Comparison of ENCODE assay signal across 9 cellular contexts in the genomic region with DNA sequence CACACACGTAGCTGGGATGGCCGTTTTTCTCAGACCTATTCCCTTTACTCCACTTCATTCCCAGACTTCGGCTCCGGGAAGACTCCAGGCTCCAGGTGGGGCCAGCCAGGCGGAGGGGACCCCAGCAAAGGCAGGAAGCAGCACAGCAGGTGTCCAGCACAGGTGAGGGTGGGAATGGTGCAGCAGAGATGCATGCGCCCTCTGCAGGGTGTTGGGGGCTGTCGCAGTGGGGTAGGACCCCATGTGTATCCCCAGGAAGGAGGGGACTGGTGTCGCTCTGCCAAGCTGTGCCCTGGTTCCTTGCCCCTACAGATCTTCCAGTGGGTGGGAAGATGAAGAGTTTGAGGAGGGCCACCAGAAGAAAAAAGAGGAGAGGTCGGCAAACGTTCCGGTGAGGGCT. TPM values are rescaled to one million over a fixed set of nuclear protein-coding genes. Genes with fewer than 3 reads are reported as not detected.
DNase-seq lines count a peak whose midpoint lies in the region; ATAC-seq, FAIRE-seq and TF ChIP-seq lines count a peak whose summit lies in the region.
"Had no signal": no experiment of that assay in that cellular context is flagged by ENCODE, and none has a peak within 500 bp of the region (broad histone marks: within the 10 kb centered on the region; RNA-seq: fewer than 3 reads in every experiment).

No MANE protein-coding gene starts in this region.

- no peaks in the 10 kb centered on the region; the same call in 1 of the 2 replicates for H3K27me3 ChIP-seq in H7 (ENCODE audit: control insufficient read depth, insufficient read depth, low read length)
- H3K27me3 ChIP-seq in OCI-LY3 (ENCODE audit: low read depth, low read length): no peaks in the 10 kb centered on the region
- no peaks in the 10 kb centered on the region for H3K27me3 ChIP-seq in body of pancreas
- H3K27me3 ChIP-seq: spleen had no signal

- no peak overlapping the region for H3K9ac ChIP-seq in OCI-LY3 (ENCODE audit: low read length)

- DNase-seq in D721Med (ENCODE audit: insufficient read length, low spot score) (no peak), H7 (peak; percentile 88), iPS-NIHi11 (ENCODE audit: low spot score) (peak; percentile 75), body of pancreas (no peak), NOMO-1 treated with dmso at 0.1 percent for 144 hours (lab: John Stamatoyannopoulos, UW; ENCODE audit: unreplicated experiment) (no peak)
- DNase-seq in stimulated activated CD4-positive, alpha-beta T cell treated with anti-CD3 and anti-CD28 coated beads, Interleukin-1b, Interleukin-23, amount 100 ng/mL, for 48 hours: no peak
- DNase-seq: spleen had no signal

- 22 to 43% methylated on average over 11 of the region's 11 CpGs for WGBS in body of pancreas, 2 donors

- H3K9me3 ChIP-seq in OCI-LY3 (ENCODE audit: insufficient read depth, low read length): no peaks in the 10 kb centered on the region
- H3K9me3 ChIP-seq in body of pancreas: no peaks in the 10 kb centered on the region
- H3K9me3 ChIP-seq: spleen had no signal

- no peak overlapping the region for H3K27ac ChIP-seq in OCI-LY3 (ENCODE audit: low read length)
- H3K27ac ChIP-seq in body of pancreas: no peak overlapping the region
- H3K27ac ChIP-seq: spleen had no signal

- intact Hi-C loops in body of pancreas (cut with DNase I): loop anchor here (10.0 kb wide), 1 partner anchor 130 kb away; no protein-coding TSS in a partner anchor

- H3K4me3 ChIP-seq in H7 (ENCODE audit: insufficient read depth, low read depth, low read length): peak overlapping the region; percentile 3; the same call in 1 of the 2 replicates
- H3K4me3 ChIP-seq in OCI-LY3 (ENCODE audit: low read length): no peak overlapping the region
- no peak overlapping the region for H3K4me3 ChIP-seq in body of pancreas
- H3K4me3 ChIP-seq: spleen had no signal

- H4K20me1 ChIP-seq in OCI-LY3 (ENCODE audit: insufficient read depth, low read length): no peaks in the 10 kb centered on the region

- H3K4me2 ChIP-seq in OCI-LY3 (ENCODE audit: low read length): peak overlapping the region; percentile 11; the same call in 1 of the 2 replicates

- FAIRE-seq in D721Med (lab: Jason Lieb, UNC): no peak

- no peaks in the 10 kb centered on the region for H3K36me3 ChIP-seq in H7 (replicated peaks; ENCODE audit: control insufficient read depth, insufficient read depth, low read length)
- no peaks in the 10 kb centered on the region for H3K36me3 ChIP-seq in OCI-LY3 (replicated peaks; ENCODE audit: low read depth, low read length)
- H3K36me3 ChIP-seq in body of pancreas (replicated peaks in 1 of 2; ENCODE audit: insufficient read depth in 1 of 2, low read depth in 2 of 2): no peaks in the 10 kb centered on the region
- H3K36me3 ChIP-seq: spleen had no signal

- no peak overlapping the region for H2AFZ ChIP-seq in OCI-LY3 (ENCODE audit: low read depth, low read length)

- ATAC-seq in HG03521 (IDR thresholded peaks at IDR 0.05; ENCODE audit: unreplicated experiment): no peak
- no peak for ATAC-seq in body of pancreas

- H3K4me1 ChIP-seq in OCI-LY3 (ENCODE audit: low read length): peaks cover 7% of the 10 kb centered on the region; the same call in 1 of the 2 replicates
- no peaks in the 10 kb centered on the region for H3K4me1 ChIP-seq in body of pancreas

- TF ChIP-seq CTCF in D721Med (IDR thresholded peaks at IDR 0.05; ENCODE audit: insufficient read depth, missing control alignments): peak; percentile 60
- TF ChIP-seq CTCF in OCI-LY3 (IDR thresholded peaks at IDR 0.05; ENCODE audit: low read depth, low read length): peak; percentile 50
- peak in 1 of 7 experiments; percentile 12 for TF ChIP-seq CTCF in body of pancreas (IDR thresholded peaks at IDR 0.05)

- TF ChIP-seq POLR2A in body of pancreas (IDR thresholded peaks at IDR 0.05): no peak

- no peaks in the 10 kb centered on the region for H3K79me2 ChIP-seq in OCI-LY3 (ENCODE audit: low read length)

RNA-seq across cellular contexts. Expression of gene TTC24, which starts 5.3 kb away (rescaled TPM):
- total RNA-seq in H7 (2014; rRNA removed; shearing (Covaris generic)): 0.52 TPM in 1 of 2 replicates, not detected in the other
- total RNA-seq in body of pancreas: not detected

RNA-seq across cellular contexts. Expression of gene NAXE, which starts 6.8 kb away (rescaled TPM):
- total RNA-seq in H7 (2014; rRNA removed; shearing (Covaris generic)): 133 and 151 TPM in 2 replicates
- 10 to 100 TPM; 46.1 to 62.8 TPM for total RNA-seq in body of pancreas

RNA-seq across cellular contexts. Expression of gene IQGAP3, which starts 12.4 kb away (rescaled TPM):
- 35.6 and 36.8 TPM in 2 replicates for total RNA-seq in H7 (2014; rRNA removed; shearing (Covaris generic))
- under 1 TPM in 1 of 2 donors, not detected in 1; 0.52 TPM for total RNA-seq in body of pancreas

RNA-seq across cellular contexts. Expression of gene GPATCH4, which starts 16.5 kb away (rescaled TPM):
- 40.6 and 45.0 TPM in 2 replicates for total RNA-seq in H7 (2014; rRNA removed; shearing (Covaris generic))
- 1 to 10 TPM; 8.9 to 9.6 TPM for total RNA-seq in body of pancreas

RNA-seq across cellular contexts. Expression of gene HAPLN2, which starts 34.4 kb away (rescaled TPM):
- total RNA-seq in H7 (2014; rRNA removed; shearing (Covaris generic)): 0.73 and 1.3 TPM in 2 replicates
- not detected for total RNA-seq in body of pancreas

Comparison
In these comparisons a context has a peak if more than half of its experiments do, and no peak if none do; other contexts are left out.
1. DNase-seq: peak in H7 (single experiment) and iPS-NIHi11 (single experiment); none in D721Med (single experiment), stimulated activated CD4-positive, alpha-beta T cell treated with anti-CD3 and anti-CD28 coated beads, Interleukin-1b, Interleukin-23, amount 100 ng/mL, for 48 hours (single experiment), body of pancreas (0 of 4) and NOMO-1 treated with dmso at 0.1 percent for 144 hours (single experiment).
2. RNA of gene IQGAP3, which starts 12.4 kb away (total RNA-seq): 35.6 to 36.8 TPM in H7; 0.52 TPM in body of pancreas; every median in the first group is over 10 times any median in the second.